ENCODE assay signal across 8 cellular contexts in genomic region chr10:102645741-102646609, GRCh38. TPM values are rescaled to one million over a fixed set of nuclear protein-coding genes. Genes with fewer than 3 reads are reported as not detected.
A peak's percentile ranks its signal among the peaks of the same experiment; 100 is the strongest.
DNase-seq lines count a peak whose midpoint lies in the region; TF ChIP-seq lines count a peak whose summit lies in the region.

No MANE protein-coding gene starts in this region.

- WGBS in GM23248 (ENCODE audit: low coverage in 1 of 2, low lambda C conversion rate in 2 of 2, missing lambda C conversion rate in 2 of 2), 2 experiments: 0 to 1% methylated on average over 27 to 28 of the region's 29 CpGs

- H3K79me2 ChIP-seq in GM23248 (ENCODE audit: insufficient read depth) (peaks cover 64% of the 10 kb centered on the region), Loucy (ENCODE audit: insufficient read depth, low read length) (peaks cover 83% of the 10 kb centered on the region)

- H3K9me2 ChIP-seq in GM23248 (ENCODE audit: insufficient read depth) (no peaks in the 10 kb centered on the region), Loucy (replicated peaks; ENCODE audit: low read depth, low read length) (no peaks in the 10 kb centered on the region)

- H3F3A ChIP-seq in GM23248 (ENCODE audit: insufficient read depth) (peaks cover 14% of the 10 kb centered on the region), Loucy (ENCODE audit: low read depth) (0 out of 2 replicates have a peak, but pooled peaks cover 2% of the 10 kb centered on the region)

- TF ChIP-seq CTCF in Loucy (conservative IDR thresholded peaks at IDR 0.05; ENCODE audit: low read length) (no peak), WI38 (IDR thresholded peaks at IDR 0.05; ENCODE audit: low read depth, low read length) (no peak), cardiac fibroblast (IDR thresholded peaks at IDR 0.05; ENCODE audit: low read depth, low read length) (no peak), kidney epithelial cell (IDR thresholded peaks at IDR 0.05; ENCODE audit: insufficient read depth, low read length, poor library complexity, severe bottlenecking) (no peak)

- in situ Hi-C loops in G401 (cut with HindIII; ENCODE audit: low sequenced_read_pairs) (no loop called here), GM23248 (cut with MboI) (no loop called here)

- H3K9me3 ChIP-seq in GM23248 (ENCODE audit: low read depth): no peaks in the 10 kb centered on the region
- H3K9me3 ChIP-seq in Loucy (ENCODE audit: insufficient read depth, low read depth, low read length): no peaks in the 10 kb centered on the region

- H3K27ac ChIP-seq in GM23248: peak overlapping the region; percentile 97

- H3K4me2 ChIP-seq in GM23248 (ENCODE audit: unreplicated experiment) (peak overlapping the region; percentile 84), Loucy (ENCODE audit: low read depth, low read length, poor library complexity, severe bottlenecking) (peak overlapping the region; percentile 100)

- peak; percentile 66 for DNase-seq in G401 (ENCODE audit: low spot score)
- DNase-seq in GM23248: peak; percentile 98
- peak; percentile 95 to 98 for DNase-seq in cardiac fibroblast (ENCODE audit: low read depth in 2 of 2)
- DNase-seq in kidney epithelial cell (ENCODE audit: low read depth): no peak
- peak; percentile 43 to 49 for DNase-seq in stimulated activated CD4-positive, alpha-beta T cell treated with anti-CD3 and anti-CD28 coated beads, Interleukin-15, amount 100 ng/mL, for 1 hour (ENCODE audit: low read depth in 1 of 2, low spot score in 1 of 2)
- no peak for DNase-seq in SHP77 treated with DMSO at 0.1 percent for 48 hours (lab: John Stamatoyannopoulos, UW)

- H3K9ac ChIP-seq in GM23248: peak overlapping the region; percentile 96
- peak overlapping the region; percentile 98 for H3K9ac ChIP-seq in Loucy (ENCODE audit: low read depth, low read length, poor library complexity, severe bottlenecking)

- H4K20me1 ChIP-seq in GM23248 (ENCODE audit: insufficient read depth) (0 out of 2 replicates have a peak, but pooled peaks cover 10% of the 10 kb centered on the region), Loucy (ENCODE audit: insufficient read depth, low read length, poor library complexity, severe bottlenecking) (peaks cover 65% of the 10 kb centered on the region)

- no peaks in the 10 kb centered on the region for H3K27me3 ChIP-seq in GM23248 (replicated peaks; ENCODE audit: insufficient read depth)
- H3K27me3 ChIP-seq in Loucy (ENCODE audit: insufficient read depth, low read length, poor library complexity, severe bottlenecking): no peaks in the 10 kb centered on the region
- no peaks in the 10 kb centered on the region for H3K27me3 ChIP-seq in kidney epithelial cell (ENCODE audit: control insufficient read depth, insufficient read depth, low read length)

- H2AFZ ChIP-seq in GM23248 (peak overlapping the region; percentile 26; the same call in 1 of the 2 replicates), Loucy (ENCODE audit: low read length) (no peak overlapping the region)

- H3K36me3 ChIP-seq in GM23248 (ENCODE audit: low read depth) (no peaks in the 10 kb centered on the region), Loucy (ENCODE audit: insufficient read depth, low read length) (no peaks in the 10 kb centered on the region; the same call in 1 of the 2 replicates), kidney epithelial cell (ENCODE audit: control insufficient read depth, insufficient read depth, low read length) (no peaks in the 10 kb centered on the region)

- H3K4me3 ChIP-seq in GM23248 (peak overlapping the region; percentile 88), Loucy (ENCODE audit: low read length, poor library complexity, severe bottlenecking) (peak overlapping the region; percentile 86), WI38 (ENCODE audit: low read depth, low read length) (peak overlapping the region; percentile 93), cardiac fibroblast (replicated peaks in 1 of 2; ENCODE audit: low read depth in 2 of 2, low read length in 2 of 2) (peak overlapping the region; percentile 93 to 95), kidney epithelial cell (ENCODE audit: low read depth, low read length) (peak overlapping the region; percentile 79)

- peaks cover 44% of the 10 kb centered on the region for H3K4me1 ChIP-seq in GM23248 (ENCODE audit: insufficient read depth)
- peaks cover 54% of the 10 kb centered on the region for H3K4me1 ChIP-seq in Loucy (ENCODE audit: insufficient read depth, low read length, poor library complexity, severe bottlenecking)

RNA-seq across cellular contexts. Expression of gene TRIM8, which starts 1.7 kb away (rescaled TPM):
- 30.2 and 44.4 TPM in 2 replicates for total RNA-seq in G401 (2014; rRNA removed; shearing (Covaris generic))
- total RNA-seq in GM23248 (2014; rRNA removed; shearing (Covaris generic)): 108 and 114 TPM in 2 replicates
- polyA plus RNA-seq in GM23248 (2016; fragmentation: Nextera tagmentation; extraction: Ambion mirVana): 35.6 and 37.5 TPM in 2 replicates
- 393 and 426 TPM in 2 replicates for total RNA-seq in kidney epithelial cell

Comparison
In these comparisons a context has a peak if more than half of its experiments do, and no peak if none do; other contexts are left out.
1. DNase-seq: peak in G401 (single experiment), GM23248 (single experiment), cardiac fibroblast (2 of 2) and stimulated activated CD4-positive, alpha-beta T cell treated with anti-CD3 and anti-CD28 coated beads, Interleukin-15, amount 100 ng/mL, for 1 hour (2 of 2); none in kidney epithelial cell (single experiment) and SHP77 treated with DMSO at 0.1 percent for 48 hours (single experiment).
2. Peak in every context shown above with its lines, with median percentiles within 50 percentile points of each other: H3K4me3 ChIP-seq.